In the genomic region with DNA sequence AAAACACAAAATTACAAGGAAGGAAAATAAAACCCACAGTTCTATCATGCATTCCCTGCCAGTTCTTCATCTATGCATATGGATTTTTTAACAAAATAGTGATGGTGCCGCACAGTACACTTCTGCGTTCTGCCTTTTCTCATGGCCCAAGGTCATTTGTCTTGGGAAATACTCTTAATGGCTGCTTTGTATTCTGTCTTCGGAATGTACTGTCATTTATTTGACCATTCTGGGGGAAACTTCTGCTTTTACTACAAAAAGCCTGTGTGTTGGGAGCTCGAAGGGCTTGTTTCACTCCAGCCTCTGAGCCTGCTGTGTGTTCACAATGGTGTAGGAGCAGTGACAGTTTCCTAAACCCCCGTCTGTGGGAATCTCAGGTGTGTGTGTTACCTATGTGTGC, we compare ENCODE assay signal across 1 cellular context.
TF ChIP-seq lines count a peak whose summit lies in the region.

No MANE protein-coding gene starts in this region.

TF ChIP-seq in HepG2, 621 proteins besides CTCF, POLR2A, EP300 and RAD21 (continued from another document):
- TF ChIP-seq, protein P1, sequence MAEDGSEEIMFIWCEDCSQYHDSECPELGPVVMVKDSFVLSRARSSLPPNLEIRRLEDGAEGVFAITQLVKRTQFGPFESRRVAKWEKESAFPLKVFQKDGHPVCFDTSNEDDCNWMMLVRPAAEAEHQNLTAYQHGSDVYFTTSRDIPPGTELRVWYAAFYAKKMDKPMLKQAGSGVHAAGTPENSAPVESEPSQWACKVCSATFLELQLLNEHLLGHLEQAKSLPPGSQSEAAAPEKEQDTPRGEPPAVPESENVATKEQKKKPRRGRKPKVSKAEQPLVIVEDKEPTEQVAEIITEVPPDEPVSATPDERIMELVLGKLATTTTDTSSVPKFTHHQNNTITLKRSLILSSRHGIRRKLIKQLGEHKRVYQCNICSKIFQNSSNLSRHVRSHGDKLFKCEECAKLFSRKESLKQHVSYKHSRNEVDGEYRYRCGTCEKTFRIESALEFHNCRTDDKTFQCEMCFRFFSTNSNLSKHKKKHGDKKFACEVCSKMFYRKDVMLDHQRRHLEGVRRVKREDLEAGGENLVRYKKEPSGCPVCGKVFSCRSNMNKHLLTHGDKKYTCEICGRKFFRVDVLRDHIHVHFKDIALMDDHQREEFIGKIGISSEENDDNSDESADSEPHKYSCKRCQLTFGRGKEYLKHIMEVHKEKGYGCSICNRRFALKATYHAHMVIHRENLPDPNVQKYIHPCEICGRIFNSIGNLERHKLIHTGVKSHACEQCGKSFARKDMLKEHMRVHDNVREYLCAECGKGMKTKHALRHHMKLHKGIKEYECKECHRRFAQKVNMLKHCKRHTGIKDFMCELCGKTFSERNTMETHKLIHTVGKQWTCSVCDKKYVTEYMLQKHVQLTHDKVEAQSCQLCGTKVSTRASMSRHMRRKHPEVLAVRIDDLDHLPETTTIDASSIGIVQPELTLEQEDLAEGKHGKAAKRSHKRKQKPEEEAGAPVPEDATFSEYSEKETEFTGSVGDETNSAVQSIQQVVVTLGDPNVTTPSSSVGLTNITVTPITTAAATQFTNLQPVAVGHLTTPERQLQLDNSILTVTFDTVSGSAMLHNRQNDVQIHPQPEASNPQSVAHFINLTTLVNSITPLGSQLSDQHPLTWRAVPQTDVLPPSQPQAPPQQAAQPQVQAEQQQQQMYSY (CRISPR knock-in tag; IDR thresholded peaks at IDR 0.05), result no peak
- TF ChIP-seq, protein P2, sequence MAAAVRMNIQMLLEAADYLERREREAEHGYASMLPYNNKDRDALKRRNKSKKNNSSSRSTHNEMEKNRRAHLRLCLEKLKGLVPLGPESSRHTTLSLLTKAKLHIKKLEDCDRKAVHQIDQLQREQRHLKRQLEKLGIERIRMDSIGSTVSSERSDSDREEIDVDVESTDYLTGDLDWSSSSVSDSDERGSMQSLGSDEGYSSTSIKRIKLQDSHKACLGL (CRISPR knock-in tag; IDR thresholded peaks at IDR 0.05), result no peak
- no peak for TF ChIP-seq MAX (IDR thresholded peaks at IDR 0.05)
- no peak for TF ChIP-seq ZNF75D (CRISPR knock-in tag; IDR thresholded peaks at IDR 0.05; ENCODE audit: borderline replicate concordance)
- no peak for TF ChIP-seq CREB3 (CRISPR knock-in tag; IDR thresholded peaks at IDR 0.05)
- no peak for TF ChIP-seq ATAD3A (CRISPR knock-in tag; IDR thresholded peaks at IDR 0.05)
- TF ChIP-seq KLF15 (CRISPR knock-in tag; IDR thresholded peaks at IDR 0.05; ENCODE audit: borderline replicate concordance), result no peak
- TF ChIP-seq FOSL1 (CRISPR knock-in tag; IDR thresholded peaks at IDR 0.05; ENCODE audit: borderline replicate concordance), result no peak
- TF ChIP-seq, protein P3, sequence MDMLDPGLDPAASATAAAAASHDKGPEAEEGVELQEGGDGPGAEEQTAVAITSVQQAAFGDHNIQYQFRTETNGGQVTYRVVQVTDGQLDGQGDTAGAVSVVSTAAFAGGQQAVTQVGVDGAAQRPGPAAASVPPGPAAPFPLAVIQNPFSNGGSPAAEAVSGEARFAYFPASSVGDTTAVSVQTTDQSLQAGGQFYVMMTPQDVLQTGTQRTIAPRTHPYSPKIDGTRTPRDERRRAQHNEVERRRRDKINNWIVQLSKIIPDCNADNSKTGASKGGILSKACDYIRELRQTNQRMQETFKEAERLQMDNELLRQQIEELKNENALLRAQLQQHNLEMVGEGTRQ (IDR thresholded peaks at IDR 0.05; ENCODE audit: low read depth, low read length), result no peak
- TF ChIP-seq, protein P3 (CRISPR knock-in tag; IDR thresholded peaks at IDR 0.05; ENCODE audit: borderline replicate concordance), result no peak
- no peak for TF ChIP-seq ZNF362 (CRISPR knock-in tag; IDR thresholded peaks at IDR 0.05; ENCODE audit: borderline replicate concordance)
- no peak for TF ChIP-seq U2AF1 (optimal IDR thresholded peaks at IDR 0.05; ENCODE audit: low read depth, low read length)
- TF ChIP-seq ZNF784 (CRISPR knock-in tag; IDR thresholded peaks at IDR 0.05; ENCODE audit: borderline replicate concordance), result no peak
- no peak for TF ChIP-seq PHF8 (CRISPR knock-in tag; IDR thresholded peaks at IDR 0.05)
TF ChIP-seq in HepG2: peak in this region for 0.
